In the genomic region with DNA sequence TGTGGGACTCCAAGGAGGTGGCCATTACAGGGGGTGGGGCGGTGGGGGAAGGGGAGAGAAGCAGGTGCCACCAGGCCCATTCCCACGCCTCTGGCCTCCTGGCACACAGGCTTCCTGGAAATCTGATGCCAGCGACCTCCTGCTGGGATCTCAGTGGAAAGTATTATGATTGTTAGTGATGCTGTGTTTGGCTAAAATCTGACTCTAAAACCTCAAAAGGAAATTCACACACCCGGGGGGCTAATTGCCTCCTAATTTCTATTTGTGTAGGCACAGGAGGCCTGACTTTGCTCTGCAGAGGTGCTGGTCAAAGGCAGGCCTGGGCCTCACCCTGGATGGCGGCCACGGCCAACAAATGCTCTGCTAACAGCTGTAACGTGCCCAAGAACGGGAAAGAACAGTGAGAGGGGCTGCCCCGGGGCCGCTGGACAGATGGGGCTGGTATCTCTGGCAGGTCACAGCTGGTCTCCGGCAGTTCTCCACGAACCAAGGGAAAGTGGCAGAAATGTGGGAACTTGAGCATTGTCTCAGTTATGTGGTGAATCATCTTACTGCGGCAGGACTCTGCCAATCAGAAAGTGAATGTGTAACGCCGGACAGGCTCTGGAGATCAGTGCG, we compare ENCODE assay signal across 9 cellular contexts. TPM values are rescaled to one million over a fixed set of nuclear protein-coding genes. Genes with fewer than 3 reads are reported as not detected.
DNase-seq lines count a peak whose midpoint lies in the region; ATAC-seq and TF ChIP-seq lines count a peak whose summit lies in the region.
"Had no signal": no experiment of that assay in that cellular context is flagged by ENCODE, and none has a peak within 500 bp of the region (broad histone marks: within the 10 kb centered on the region; RNA-seq: fewer than 3 reads in every experiment).

No MANE protein-coding gene starts in this region.

- TF ChIP-seq CTCF in upper lobe of left lung (IDR thresholded peaks at IDR 0.05) = no peak

- H3K27me3 ChIP-seq in adipocyte (replicated peaks; ENCODE audit: control insufficient read depth, insufficient read depth, low read length) = peaks cover 41% of the 10 kb centered on the region
- no peaks in the 10 kb centered on the region for H3K27me3 ChIP-seq in muscle layer of colon (ENCODE audit: control insufficient read depth in 1 of 2, insufficient read depth in 2 of 2, low read length in 2 of 2)
- H3K27me3 ChIP-seq in upper lobe of left lung = peaks cover 0 to 11% (median 4%) of the 10 kb centered on the region in 4 donors

- H3K36me3 ChIP-seq in adipocyte (ENCODE audit: control insufficient read depth, insufficient read depth, low read length, severe bottlenecking) = no peaks in the 10 kb centered on the region
- peaks cover 82% of the 10 kb centered on the region for H3K36me3 ChIP-seq in muscle layer of colon (ENCODE audit: insufficient read depth, low read length)
- H3K36me3 ChIP-seq in upper lobe of left lung = no peaks in the 10 kb centered on the region

- H3K9me3 ChIP-seq in adipocyte (ENCODE audit: control insufficient read depth, low read length) (no peaks in the 10 kb centered on the region), muscle layer of colon (ENCODE audit: low read length) (no peaks in the 10 kb centered on the region), upper lobe of left lung (no peaks in the 10 kb centered on the region)

- 69 to 78% methylated on average over 15 to 16 of the region's 16 CpGs for WGBS in upper lobe of left lung, 2 donors

- H3K27ac ChIP-seq in muscle layer of colon (ENCODE audit: low read depth, low read length) (peak overlapping the region; percentile 18), upper lobe of left lung (no peak overlapping the region)

- no peak for TF ChIP-seq POLR2A in upper lobe of left lung (IDR thresholded peaks at IDR 0.05)

- H3K4me1 ChIP-seq in adipocyte (ENCODE audit: control insufficient read depth, insufficient read depth, low read length) = peaks cover 11% of the 10 kb centered on the region
- peaks cover 22% of the 10 kb centered on the region for H3K4me1 ChIP-seq in muscle layer of colon (ENCODE audit: insufficient read depth, low read length)
- H3K4me1 ChIP-seq in upper lobe of left lung = peaks cover 0 to 17% (median 11%) of the 10 kb centered on the region in 4 donors

- TF ChIP-seq EP300 in upper lobe of left lung (IDR thresholded peaks at IDR 0.05) = no peak

- DNase-seq in DMS79 (lab: John Stamatoyannopoulos, UW) = peak; percentile 90
- peak; percentile 73 for DNase-seq in NCI-H146 treated with DMSO at 0.1 percent for 48 hours (lab: John Stamatoyannopoulos, UW; ENCODE audit: unreplicated experiment)
- DNase-seq in adipocyte (ENCODE audit: low read depth) = peak; percentile 82
- DNase-seq in AML-193 (lab: John Stamatoyannopoulos, UW) = no peak
- DNase-seq in upper lobe of left lung = no peak

- H3K4me3 ChIP-seq in adipocyte (ENCODE audit: low read length) (no peak overlapping the region), muscle layer of colon (ENCODE audit: low read depth in 1 of 2, low read length in 2 of 2) (no peak overlapping the region), upper lobe of left lung (no peak overlapping the region)
- H3K4me3 ChIP-seq: lung had no signal

- ATAC-seq in HG02678 (IDR thresholded peaks at IDR 0.05; ENCODE audit: unreplicated experiment) = no peak
- ATAC-seq in HG02938 (IDR thresholded peaks at IDR 0.05; ENCODE audit: unreplicated experiment) = no peak
- no peak for ATAC-seq in upper lobe of left lung (ENCODE audit: low FRiP score in 2 of 2)

- H3K9ac ChIP-seq in adipocyte (ENCODE audit: low read length) (no peak overlapping the region), muscle layer of colon (ENCODE audit: low read length) (no peak overlapping the region)

RNA-seq across cellular contexts. Expression of a gene that starts 14.3 kb away (rescaled TPM):
- 10 to 100 TPM in 1 of 6 donors, 1 to 10 TPM in 3, not detected in 2; 1.6 to 13.4 (median 1.9) TPM for total RNA-seq in upper lobe of left lung

RNA-seq across cellular contexts. Expression of a gene that starts 35.0 kb away (rescaled TPM):
- 1 to 10 TPM in 3 of 6 donors, under 1 TPM in 2, not detected in 1; 0.76 to 2.2 (median 1.9) TPM for total RNA-seq in upper lobe of left lung

RNA-seq across cellular contexts. Expression of a gene that starts 55.7 kb away (rescaled TPM):
- total RNA-seq in upper lobe of left lung = not detected
- total RNA-seq: lung had no signal

Comparison
In these comparisons a context has a peak if more than half of its experiments do, and no peak if none do; other contexts are left out.
1. DNase-seq: peak in DMS79 (single experiment), NCI-H146 treated with DMSO at 0.1 percent for 48 hours (single experiment) and adipocyte (single experiment); none in AML-193 (0 of 2) and upper lobe of left lung (0 of 2).